In genomic region chrX:107683124-107683895, GRCh38 we compare ENCODE assay signal across 14 cellular contexts. TPM values are rescaled to one million over a fixed set of nuclear protein-coding genes. Genes with fewer than 3 reads are reported as not detected.
DNase-seq lines count a peak whose midpoint lies in the region; ATAC-seq and TF ChIP-seq lines count a peak whose summit lies in the region.
"Had no signal": no experiment of that assay in that cellular context is flagged by ENCODE, and none has a peak within 500 bp of the region (broad histone marks: within the 10 kb centered on the region; RNA-seq: fewer than 3 reads in every experiment).

No MANE protein-coding gene starts in this region.

- no peak overlapping the region for H3K4me3 ChIP-seq in breast epithelium
- no peak overlapping the region for H3K4me3 ChIP-seq in right cardiac atrium (ENCODE audit: low read length)
- no peak overlapping the region for H3K4me3 ChIP-seq in gastrocnemius medialis
- H3K4me3 ChIP-seq: GM23338 had no signal

- intact Hi-C loops in breast epithelium (cut with DNase I; ENCODE audit: low total_unique reads) (no loop called here), right cardiac atrium (cut with DNase I) (no loop called here), gastrocnemius medialis (cut with DNase I; ENCODE audit: low total_unique reads) (no loop called here)

- DNase-seq in HCEC 1CT (peak; percentile 42), breast epithelium (ENCODE audit: low spot score in 2 of 2) (peak in 1 of 2 donors; percentile 37), right cardiac atrium (peak in 1 of 3 donors; percentile 57), gastrocnemius medialis (peak in 1 of 2 donors; percentile 63), foreskin keratinocyte (no peak), DMS153 (lab: John Stamatoyannopoulos, UW) (no peak), occipital lobe (lab: John Stamatoyannopoulos, UW) (no peak), iPS-NIHi7 (ENCODE audit: extremely low spot score) (no peak)
- DNase-seq: activated CD4-positive, alpha-beta T cell treated with anti-CD3 and anti-CD28 coated beads, Interleukin-2, amount 50 U/mL, for 4 hours; activated naive CD4-positive, alpha-beta T cell treated with anti-CD3 and anti-CD28 coated beads, Interleukin-2, amount 50 U/mL, for 16 hours; BE2C; kidney glomerular epithelial cell; NCI-H524 treated with DMSO at 0.1 percent for 48 hours had no signal

- TF ChIP-seq CTCF in breast epithelium (IDR thresholded peaks at IDR 0.05), result no peak
- TF ChIP-seq CTCF in gastrocnemius medialis (IDR thresholded peaks at IDR 0.05 in 4 of 5, conservative IDR thresholded peaks at IDR 0.05 in 1 of 5), result no peak
- no peak for TF ChIP-seq CTCF in foreskin keratinocyte (conservative IDR thresholded peaks at IDR 0.05)

- ATAC-seq in right cardiac atrium (peak; percentile 55 to 68), gastrocnemius medialis (peak; percentile 63 to 71), foreskin keratinocyte (no peak)
- ATAC-seq: GM23338 had no signal

- 24% methylated on average over 4 of the region's 4 CpGs for WGBS in right cardiac atrium

- H3K36me3 ChIP-seq in breast epithelium (no peaks in the 10 kb centered on the region), gastrocnemius medialis (no peaks in the 10 kb centered on the region)
- H3K36me3 ChIP-seq: BE2C had no signal

- peak overlapping the region; percentile 54 to 87 for H3K27ac ChIP-seq in breast epithelium
- H3K27ac ChIP-seq in right cardiac atrium (ENCODE audit: low read length), result peak overlapping the region; percentile 89
- H3K27ac ChIP-seq in gastrocnemius medialis, result peak overlapping the region; percentile 58 to 74 (median 71)
- H3K27ac ChIP-seq in foreskin keratinocyte, result no peak overlapping the region

- in situ Hi-C loops in gastrocnemius medialis (cut with MboI; ENCODE audit: low sequenced_read_pairs in 4 of 4), result no loop called here

- H3K27me3 ChIP-seq in breast epithelium (peaks cover 0 to 35% of the 10 kb centered on the region in 2 donors), right cardiac atrium (ENCODE audit: control insufficient read depth, insufficient read depth) (no peaks in the 10 kb centered on the region), gastrocnemius medialis (no peaks in the 10 kb centered on the region), foreskin keratinocyte (no peaks in the 10 kb centered on the region)
- H3K27me3 ChIP-seq: BE2C had no signal

- TF ChIP-seq POLR2A in breast epithelium (IDR thresholded peaks at IDR 0.05) (no peak), gastrocnemius medialis (IDR thresholded peaks at IDR 0.05) (peak in 1 of 2 donors; percentile 30)

- H3K4me1 ChIP-seq in breast epithelium, result peaks cover 3 to 4% of the 10 kb centered on the region in 2 donors
- H3K4me1 ChIP-seq in right cardiac atrium (ENCODE audit: control insufficient read depth, insufficient read depth, low read length), result peaks cover 15% of the 10 kb centered on the region
- peaks cover 16 to 19% of the 10 kb centered on the region in 2 donors for H3K4me1 ChIP-seq in gastrocnemius medialis
- peaks cover 6% of the 10 kb centered on the region for H3K4me1 ChIP-seq in foreskin keratinocyte
- H3K4me1 ChIP-seq: BE2C had no signal

- H3K9me3 ChIP-seq in breast epithelium (no peaks in the 10 kb centered on the region), right cardiac atrium (ENCODE audit: control insufficient read depth, low read length) (no peaks in the 10 kb centered on the region), gastrocnemius medialis (no peaks in the 10 kb centered on the region)
- H3K9me3 ChIP-seq: BE2C had no signal

RNA-seq across cellular contexts. Expression of gene PRPS1, which starts 55.0 kb away (rescaled TPM):
- total RNA-seq in breast epithelium, result 10 to 100 TPM; 19.3 to 24.9 (median 20.8) TPM
- total RNA-seq in right cardiac atrium, result 10 to 100 TPM; 20.4 to 26.3 (median 24.8) TPM
- polyA plus RNA-seq in right cardiac atrium, result 13.9 TPM
- total RNA-seq in gastrocnemius medialis, result 10 to 100 TPM; 19.6 to 46.0 (median 30.9) TPM
- total RNA-seq in foreskin keratinocyte, result 33.6 and 41.7 TPM in 2 replicates
- 30.9 and 37.1 TPM in 2 replicates for polyA plus RNA-seq in foreskin keratinocyte
- total RNA-seq in occipital lobe, result 22.9 TPM
